In genomic region chr2:205763708-205764501, GRCh38 we compare ENCODE assay signal across 8 cellular contexts.
DNase-seq lines count a peak whose midpoint lies in the region; ATAC-seq, FAIRE-seq and TF ChIP-seq lines count a peak whose summit lies in the region.

No MANE protein-coding gene starts in this region.

- peak overlapping the region in 3 of 4 experiments; percentile 74 to 81 (median 79); a peak in 6 of 7 replicates for H3K9ac ChIP-seq in H1 (replicated peaks in 1 of 4; ENCODE audit: extremely low read depth in 1 of 4, low read depth in 3 of 4, low read length in 3 of 4)

- POLR2A ChIA-PET in H1 (lab: Charles Lee; ENCODE audit: partially characterized antibody), result interaction anchor here (0.6 to 1.2 kb wide), 2 partner anchors 10 to 359 kb away, joined by 3 read pairs; no protein-coding TSS in a partner anchor

- H3K27ac ChIP-seq in Peyer's patch (peak overlapping the region in 3 of 4 donors; percentile 44 to 76 (median 46)), H1 (ENCODE audit: low read depth, low read length) (peak overlapping the region; percentile 96), upper lobe of right lung (peak overlapping the region; percentile 36)

- no peaks in the 10 kb centered on the region for H4K20me1 ChIP-seq in H1 (replicated peaks in 1 of 2; ENCODE audit: control insufficient read depth in 1 of 2, insufficient read depth in 2 of 2, low read length in 2 of 2)

- H3K23ac ChIP-seq in H1 (ENCODE audit: insufficient read length), result no peak overlapping the region

- peaks cover 5% of the 10 kb centered on the region; the same call in 1 of the 2 replicates for H3K23me2 ChIP-seq in H1 (ENCODE audit: low read depth, low read length)

- no peak overlapping the region for H3K4ac ChIP-seq in H1 (replicated peaks; ENCODE audit: insufficient read length, low read depth, low read length)

- peak in 1 of 2 experiments; percentile 94; a peak in 1 of 3 replicates for TF ChIP-seq EP300 in H1 (IDR thresholded peaks at IDR 0.05; ENCODE audit: borderline replicate concordance in 1 of 2, low read depth in 2 of 2, low read length in 2 of 2)

- no peaks in the 10 kb centered on the region for H3K79me1 ChIP-seq in H1 (ENCODE audit: low read depth, low read length)

- no peaks in the 10 kb centered on the region for H3K79me2 ChIP-seq in H1 (ENCODE audit: control insufficient read depth in 1 of 2, insufficient read depth in 2 of 2, low read length in 2 of 2)

- CTCF ChIA-PET in H1 (lab: Charles Lee; ENCODE audit: partially characterized antibody), result interaction anchor here (0.6 to 6.5 kb wide), 16 partner anchors 11 to 181 kb away, joined by 3 to 50 read pairs (median 3); no protein-coding TSS in a partner anchor

- 9% methylated on average over 25 of the region's 25 CpGs; no CpG with 5 or more reads in 1 of the 2 experiments for WGBS in H1 (ENCODE audit: extremely low coverage in 1 of 2, insufficient coverage in 1 of 2, insufficient read length in 1 of 2, insufficient replicate concordance in 2 of 2, low coverage in 1 of 2, low lambda C conversion rate in 2 of 2, missing lambda C conversion rate in 1 of 2), 2 experiments

- peak overlapping the region; percentile 38; the same call in 1 of the 2 replicates for H2AFZ ChIP-seq in H1 (ENCODE audit: low read length)

- FAIRE-seq in H1 (lab: Jason Lieb, UNC), result peak; percentile 95

- TF ChIP-seq RAD21 in H1 (IDR thresholded peaks at IDR 0.05 in 1 of 2, conservative IDR thresholded peaks at IDR 0.05 in 1 of 2; ENCODE audit: low read depth in 2 of 2, low read length in 2 of 2), result peak; percentile 55 to 70

- H4K8ac ChIP-seq in H1 (ENCODE audit: extremely low read depth, insufficient read depth, low read length), result peak overlapping the region; percentile 95; the same call in 1 of the 2 replicates

- no peak overlapping the region for H3K14ac ChIP-seq in H1 (ENCODE audit: insufficient read length)

- intact Hi-C loops in upper lobe of right lung (cut with DNase I), result no loop called here

- peak overlapping the region; percentile 99 for H2BK12ac ChIP-seq in H1 (ENCODE audit: low read depth, low read length)

- no peaks in the 10 kb centered on the region for H3K9me3 ChIP-seq in Peyer's patch
- H3K9me3 ChIP-seq in H1 (ENCODE audit: insufficient read depth in 2 of 2, low read depth in 1 of 2, low read length in 1 of 2), result no peaks in the 10 kb centered on the region
- H3K9me3 ChIP-seq in upper lobe of right lung, result no peaks in the 10 kb centered on the region

- TF ChIP-seq CTCF in Peyer's patch (IDR thresholded peaks at IDR 0.05) (peak in 4 of 6 experiments; percentile 33 to 63 (median 60)), H1 (IDR thresholded peaks at IDR 0.05; ENCODE audit: control extremely low read depth in 1 of 3, insufficient read depth in 1 of 3, low read depth in 1 of 3, low read length in 3 of 3) (peak; percentile 80 to 97 (median 91)), upper lobe of right lung (IDR thresholded peaks at IDR 0.05) (peak; percentile 45)

- H3K4me1 ChIP-seq in Peyer's patch, result peaks cover 0 to 32% (median 0%) of the 10 kb centered on the region in 4 donors
- peaks cover 6 to 19% (median 8%) of the 10 kb centered on the region in 4 experiments for H3K4me1 ChIP-seq in H1 (replicated peaks in 1 of 4; ENCODE audit: control insufficient read depth in 3 of 4, insufficient read depth in 4 of 4, low read length in 3 of 4)
- H3K4me1 ChIP-seq in upper lobe of right lung, result peaks cover 18% of the 10 kb centered on the region

- H3K27me3 ChIP-seq in Peyer's patch, result no peaks in the 10 kb centered on the region
- H3K27me3 ChIP-seq in H1 (replicated peaks in 1 of 4; ENCODE audit: control insufficient read depth in 3 of 4, extremely low read depth in 1 of 4, insufficient read depth in 3 of 4, low read length in 3 of 4), result peaks cover 0 to 5% (median 0%) of the 10 kb centered on the region in 4 experiments; a peak in 2 of 7 replicates
- no peaks in the 10 kb centered on the region for H3K27me3 ChIP-seq in upper lobe of right lung

- H4K91ac ChIP-seq in H1 (replicated peaks; ENCODE audit: insufficient read length, low read length), result peak overlapping the region; percentile 45

- peak overlapping the region; percentile 81 for H2BK20ac ChIP-seq in H1 (ENCODE audit: low read length)

- H3K4me3 ChIP-seq in Peyer's patch (peak overlapping the region in 1 of 4 donors; percentile 25), H1 (ENCODE audit: extremely low read depth in 1 of 4, insufficient read depth in 2 of 4, low read depth in 3 of 4, low read length in 4 of 4) (peak overlapping the region; percentile 21 to 51 (median 41); a peak in 6 of 8 replicates), upper lobe of right lung (no peak overlapping the region)

- peak overlapping the region; percentile 93 for H3K18ac ChIP-seq in H1 (ENCODE audit: extremely low read depth, low read length)

- DNase-seq in activated gamma-delta T cell (lab: John Stamatoyannopoulos, UW) (peak; percentile 14), activated gamma-delta T cell treated with Interleukin-2 at 50 U/mL for 16 hours (no peak), Peyer's patch (peak in 2 of 3 donors; percentile 69 to 80), H1 (ENCODE audit: low read depth in 1 of 2, low spot score in 2 of 2) (peak; percentile 68 to 98), lung microvascular endothelial cell (ENCODE audit: low read depth in 2 of 2) (peak; percentile 85), upper lobe of right lung (peak; percentile 74), A172 (ENCODE audit: low spot score) (no peak)

- H2AK5ac ChIP-seq in H1 (ENCODE audit: low read depth, low read length), result peak overlapping the region; percentile 99; the same call in 1 of the 2 replicates

- TF ChIP-seq POLR2A in Peyer's patch (IDR thresholded peaks at IDR 0.05) (no peak), H1 (IDR thresholded peaks at IDR 0.05; ENCODE audit: control extremely low read depth in 1 of 2, low read depth in 2 of 2, low read length in 2 of 2) (peak; percentile 24 to 46; a peak in 2 of 3 replicates)

- H3K56ac ChIP-seq in H1 (replicated peaks; ENCODE audit: insufficient read length, low read depth, low read length), result peak overlapping the region; percentile 32

- peak overlapping the region; percentile 54 for H4K5ac ChIP-seq in H1 (ENCODE audit: insufficient read length, low read depth, low read length)

- peak overlapping the region; percentile 66 to 75 for H3K4me2 ChIP-seq in H1 (ENCODE audit: insufficient read depth in 1 of 2, low read depth in 2 of 2, low read length in 2 of 2)

- no peaks in the 10 kb centered on the region for H3K36me3 ChIP-seq in Peyer's patch
- peaks cover 3 to 21% (median 11%) of the 10 kb centered on the region in 4 experiments; a peak in 5 of 8 replicates for H3K36me3 ChIP-seq in H1 (ENCODE audit: control insufficient read depth in 2 of 4, insufficient read depth in 4 of 4, low read length in 3 of 4)
- H3K36me3 ChIP-seq in upper lobe of right lung, result peaks cover 43% of the 10 kb centered on the region

- peak overlapping the region; percentile 62; the same call in 1 of the 2 replicates for H2BK15ac ChIP-seq in H1 (ENCODE audit: low read length)

- H2BK120ac ChIP-seq in H1 (replicated peaks; ENCODE audit: low read depth, low read length), result peak overlapping the region; percentile 17

- ATAC-seq in upper lobe of right lung (peak; percentile 50), GM18498 (IDR thresholded peaks at IDR 0.05; ENCODE audit: unreplicated experiment) (no peak)

- H2BK5ac ChIP-seq in H1 (ENCODE audit: low read depth, low read length), result peak overlapping the region; percentile 93

TF ChIP-seq in H1, 55 proteins besides CTCF, POLR2A, EP300 and RAD21 (continues in another document):
- TF ChIP-seq TAF1 (IDR thresholded peaks at IDR 0.05; ENCODE audit: low read depth, low read length), result peak; percentile 63
- TF ChIP-seq CHD1 (IDR thresholded peaks at IDR 0.05; ENCODE audit: low read depth, low read length), result no peak
- TF ChIP-seq JUN (IDR thresholded peaks at IDR 0.05; ENCODE audit: low read depth, low read length), result no peak
- TF ChIP-seq JUND (IDR thresholded peaks at IDR 0.05; ENCODE audit: low read length), result no peak
- TF ChIP-seq POU5F1 (IDR thresholded peaks at IDR 0.05; ENCODE audit: low read depth, low read length), result peak; percentile 63
- TF ChIP-seq TCF12 (IDR thresholded peaks at IDR 0.05; ENCODE audit: low read depth, low read length), result 0 out of 2 replicates have a peak, but pooled peaks have one; percentile 50
- peak; percentile 83 for TF ChIP-seq POLR2AphosphoS5 (IDR thresholded peaks at IDR 0.05; ENCODE audit: low read depth, low read length)
- TF ChIP-seq TBP (IDR thresholded peaks at IDR 0.05; ENCODE audit: low read depth, low read length), result peak; percentile 34; the same call in 1 of the 2 replicates
- TF ChIP-seq SP1 (IDR thresholded peaks at IDR 0.05; ENCODE audit: low read depth, low read length), result peak; percentile 67
- TF ChIP-seq, protein P1, sequence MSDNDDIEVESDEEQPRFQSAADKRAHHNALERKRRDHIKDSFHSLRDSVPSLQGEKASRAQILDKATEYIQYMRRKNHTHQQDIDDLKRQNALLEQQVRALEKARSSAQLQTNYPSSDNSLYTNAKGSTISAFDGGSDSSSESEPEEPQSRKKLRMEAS (IDR thresholded peaks at IDR 0.05), result peak; percentile 87
- TF ChIP-seq BACH1 (IDR thresholded peaks at IDR 0.05; ENCODE audit: low read length), result 0 out of 2 replicates have a peak, but pooled peaks have one; percentile 21
- TF ChIP-seq SP4 (IDR thresholded peaks at IDR 0.05; ENCODE audit: low read length), result peak; percentile 81; the same call in 1 of the 2 replicates
- TF ChIP-seq TEAD4 (IDR thresholded peaks at IDR 0.05; ENCODE audit: low read depth, low read length), result peak; percentile 50
- no peak for TF ChIP-seq MAFK (IDR thresholded peaks at IDR 0.05; ENCODE audit: low read depth, low read length)
- TF ChIP-seq TAF7 (optimal IDR thresholded peaks at IDR 0.05; ENCODE audit: borderline replicate concordance, low read depth, low read length), result peak; percentile 51
- TF ChIP-seq SIN3A (conservative IDR thresholded peaks at IDR 0.05 in 1 of 2, IDR thresholded peaks at IDR 0.05 in 1 of 2; ENCODE audit: low read depth in 1 of 2, low read length in 2 of 2), result peak; percentile 51 to 60; a peak in 1 of 4 replicates
- peak; percentile 45; the same call in 1 of the 2 replicates for TF ChIP-seq CREB1 (IDR thresholded peaks at IDR 0.05)
- peak in 1 of 2 experiments; percentile 50; a peak in 1 of 4 replicates for TF ChIP-seq HDAC2 (IDR thresholded peaks at IDR 0.05; ENCODE audit: borderline replicate concordance in 1 of 2, low read depth in 2 of 2, low read length in 2 of 2)
- peak; percentile 19 for TF ChIP-seq EZH2 (IDR thresholded peaks at IDR 0.05; ENCODE audit: low read depth, low read length, severe bottlenecking)
- TF ChIP-seq KDM4A (IDR thresholded peaks at IDR 0.05; ENCODE audit: low read depth, low read length, severe bottlenecking), result no peak
- TF ChIP-seq KDM1A (IDR thresholded peaks at IDR 0.05; ENCODE audit: borderline replicate concordance, low read length), result 0 out of 2 replicates have a peak, but pooled peaks have one; percentile 16

Comparison
In these comparisons a context has a peak if more than half of its experiments do, and no peak if none do; other contexts are left out.
1. DNase-seq: peak in activated gamma-delta T cell (single experiment), Peyer's patch (2 of 3), H1 (2 of 2), lung microvascular endothelial cell (2 of 2) and upper lobe of right lung (single experiment); none in activated gamma-delta T cell treated with Interleukin-2 at 50 U/mL for 16 hours (single experiment) and A172 (single experiment).
2. H3K27ac ChIP-seq: peak in every context shown above with its lines; median percentile 96 in H1; 46 in Peyer's patch; 36 in upper lobe of right lung.
3. POLR2A ChIP-seq: peak in H1 (2 of 2); none in Peyer's patch (0 of 2).
4. Peak in every context shown above with its lines, with median percentiles within 50 percentile points of each other: CTCF ChIP-seq.